8 cellular contexts compared by ENCODE assay signal in genomic region chr9:2014696-2015580, GRCh38. TPM values are rescaled to one million over a fixed set of nuclear protein-coding genes. Genes with fewer than 3 reads are reported as not detected.
DNase-seq lines count a peak whose midpoint lies in the region; ATAC-seq, FAIRE-seq and TF ChIP-seq lines count a peak whose summit lies in the region.

SMARCA2 (plus strand) TSS chr9:2015347; CDS start chr9:2029023, 13,676 bp downstream.

- H3K4me1 ChIP-seq in Caco-2 = no peaks in the 10 kb centered on the region
- no peaks in the 10 kb centered on the region for H3K4me1 ChIP-seq in NT2/D1 (ENCODE audit: insufficient read depth, insufficient read length)
- H3K4me1 ChIP-seq in endocrine pancreas (ENCODE audit: control insufficient read depth, insufficient read depth, low read length) = peaks cover 6% of the 10 kb centered on the region

- H3K4me1 Mint-ChIP-seq in Caco-2 (ENCODE audit: low read depth, unreplicated experiment) = no peaks in the 10 kb centered on the region

- peak; percentile 92 for FAIRE-seq in HTR-8/SVneo (lab: Jason Lieb, UNC)

- H3K4me3 ChIP-seq in Caco-2 (ENCODE audit: low read depth, low read length) (peak within 1 kb of the TSS; percentile 53), NT2/D1 (ENCODE audit: insufficient read length, low read depth) (peak within 1 kb of the TSS; percentile 80), endocrine pancreas (ENCODE audit: control insufficient read depth, insufficient read depth, low read length) (peak within 1 kb of the TSS; percentile 64)

- H3K9me3 ChIP-seq in Caco-2 (no peaks in the 10 kb centered on the region), NT2/D1 (ENCODE audit: insufficient read depth, low read length) (no peaks in the 10 kb centered on the region), endocrine pancreas (ENCODE audit: control insufficient read depth, low read length) (no peaks in the 10 kb centered on the region)

- ATAC-seq in GM21381 (IDR thresholded peaks at IDR 0.05; ENCODE audit: unreplicated experiment) = peak; percentile 69

- peak within 1 kb of the TSS; percentile 91 for H3K4me3 Mint-ChIP-seq in Caco-2 (ENCODE audit: unreplicated experiment)

- CTCF ChIA-PET in Caco-2 (lab: Charles Lee) = no interaction called here

- H3K27me3 Mint-ChIP-seq in Caco-2 (ENCODE audit: insufficient read depth, unreplicated experiment) = peaks cover 12% of the 10 kb centered on the region

- H3K36me3 Mint-ChIP-seq in Caco-2 (ENCODE audit: insufficient read depth, unreplicated experiment) = peaks cover 10% of the 10 kb centered on the region

- H3K27me3 ChIP-seq in Caco-2 (replicated peaks; ENCODE audit: control insufficient read depth, insufficient read depth, low read length) (no peaks in the 10 kb centered on the region), NT2/D1 (ENCODE audit: insufficient read depth, insufficient read length) (peaks cover 76% of the 10 kb centered on the region), endocrine pancreas (ENCODE audit: control insufficient read depth, insufficient read depth, low read length) (no peaks in the 10 kb centered on the region)

- peak within 1 kb of the TSS; percentile 32 for H3K27ac Mint-ChIP-seq in Caco-2 (ENCODE audit: unreplicated experiment)

- intact Hi-C loops in Caco-2 (cut with micrococcal nuclease; ENCODE audit: unreplicated experiment) = loop anchor here (10.0 kb wide), 1 partner anchor 100 kb away; no protein-coding TSS in a partner anchor

- BruUV-seq in Caco-2 (replicated peaks; lab: Mats Ljungman, UMichigan) = no TSS peak

- H3K9me3 Mint-ChIP-seq in Caco-2 (ENCODE audit: unreplicated experiment) = no peaks in the 10 kb centered on the region

- no peak for TF ChIP-seq CTCF in Caco-2 (IDR thresholded peaks at IDR 0.05; ENCODE audit: insufficient read depth in 1 of 2, low read depth in 1 of 2, low read length in 1 of 2, severe bottlenecking in 1 of 2, unreplicated experiment in 1 of 2)

- H3K9ac ChIP-seq in NT2/D1 (ENCODE audit: insufficient read length, low read depth) (peak within 1 kb of the TSS; percentile 81), endocrine pancreas (ENCODE audit: control insufficient read depth, insufficient read depth, low read length) (peak within 1 kb of the TSS; percentile 96)

- no peaks in the 10 kb centered on the region for H3K36me3 ChIP-seq in Caco-2 (ENCODE audit: control insufficient read depth, insufficient read depth, low read length)
- no peaks in the 10 kb centered on the region for H3K36me3 ChIP-seq in NT2/D1 (ENCODE audit: insufficient read depth, insufficient read length, low read length)
- no peaks in the 10 kb centered on the region for H3K36me3 ChIP-seq in endocrine pancreas (ENCODE audit: control insufficient read depth, insufficient read depth, low read length)

- DNase-seq in Caco-2 = peak; percentile 90 to 91
- DNase-seq in HTR-8/SVneo (ENCODE audit: insufficient read length, low spot score) = peak; percentile 89
- peak; percentile 77 for DNase-seq in NT2/D1 (ENCODE audit: low read depth, low spot score)
- peak; percentile 92 for DNase-seq in activated CD8-positive, alpha-beta memory T cell treated with anti-CD3 and anti-CD28 coated beads, Interleukin-2, amount 50 U/mL, for 1 hour (ENCODE audit: extremely low read depth)
- DNase-seq in mesenteric fat pad (ENCODE audit: low spot score) = peak; percentile 99
- peak; percentile 92 for DNase-seq in stimulated activated CD8-positive, alpha-beta memory T cell treated with anti-CD3 and anti-CD28 coated beads, Interleukin-15, amount 100 ng/mL, for 1 hour (ENCODE audit: low read depth)

- POLR2A ChIA-PET in Caco-2 (lab: Charles Lee) = no interaction called here

RNA-seq across cellular contexts. Expression of gene SMARCA2, which starts in this region (rescaled TPM):
- total RNA-seq in Caco-2 (2022) (7.9 and 13.5 TPM in 2 replicates), mesenteric fat pad (136 TPM)

Comparison
In these comparisons a context has a peak if more than half of its experiments do, and no peak if none do; other contexts are left out.
1. Peak in every context shown above with its lines: DNase-seq, ATAC-seq and H3K4me3 ChIP-seq.